Comparison of ENCODE assay signal across 17 cellular contexts in genomic region chr19:47437500-47437899, GRCh38. TPM values are rescaled to one million over a fixed set of nuclear protein-coding genes. Genes with fewer than 3 reads are reported as not detected.
DNase-seq lines count a peak whose midpoint lies in the region; ATAC-seq, FAIRE-seq and TF ChIP-seq lines count a peak whose summit lies in the region.
"Had no signal": no experiment of that assay in that cellular context is flagged by ENCODE, and none has a peak within 500 bp of the region (broad histone marks: within the 10 kb centered on the region; RNA-seq: fewer than 3 reads in every experiment).

No MANE protein-coding gene starts in this region.

- H3K9me3 ChIP-seq in K562 (replicated peaks; ENCODE audit: control insufficient read depth, insufficient read depth, low read depth, low read length): no peaks in the 10 kb centered on the region

- POLR2A ChIA-PET in K562 (lab: Yijun Ruan, JAX): interaction anchor here (0.8 to 0.9 kb wide), 2 partner anchors 9 kb away, joined by 3 to 4 read pairs; no protein-coding TSS in a partner anchor

- no peak for TF ChIP-seq EP300 in K562 (IDR thresholded peaks at IDR 0.05; ENCODE audit: low read length)

- TF ChIP-seq POLR2A in NB4 (IDR thresholded peaks at IDR 0.05; ENCODE audit: extremely low read depth, insufficient read length) (no peak), K562 (conservative IDR thresholded peaks at IDR 0.05) (no peak)

- no peak for ATAC-seq in K562
- no peak for ATAC-seq in HG02571 (IDR thresholded peaks at IDR 0.05; ENCODE audit: unreplicated experiment)

- no peaks in the 10 kb centered on the region for H3K79me2 ChIP-seq in K562 (ENCODE audit: control insufficient read depth, insufficient read depth, low read length)

- no peak for FAIRE-seq in K562 (lab: Jason Lieb, UNC)
- FAIRE-seq: A204.1 had no signal

- DNase-seq in Caki2 (ENCODE audit: low read depth) (peak; percentile 35), NB4 (ENCODE audit: low read depth) (peak; percentile 62), K562 (ENCODE audit: extremely low read depth in 1 of 4, low spot score in 3 of 4) (no peak), myocyte (ENCODE audit: low read depth) (peak; percentile 22), GM19238 (ENCODE audit: insufficient read length, low spot score) (no peak), NCI-H1694 (lab: John Stamatoyannopoulos, UW) (no peak)
- no peak for DNase-seq in effector CD4-positive, alpha-beta T cell
- DNase-seq: H7, IMR-90, NCI-H1417 treated with DMSO at 0.1 percent for 48 hours, NCI-H2029, NCI-H2171, NCI-H446 treated with DMSO at 0.1 percent for 48 hours, NCI-H748 treated with DMSO at 0.1 percent for 48 hours, PC-3 had no signal

- no peak overlapping the region for H3K4me2 ChIP-seq in K562 (ENCODE audit: insufficient read depth, low read length)

- H3K9ac ChIP-seq in K562 (ENCODE audit: insufficient read depth in 1 of 2, low read depth in 2 of 2, low read length in 2 of 2): no peak overlapping the region

- no TSS peak for BruUV-seq in K562 (replicated peaks; lab: Mats Ljungman, UMichigan)

- no peaks in the 10 kb centered on the region for H3K36me3 ChIP-seq in K562 (ENCODE audit: control insufficient read depth, insufficient read depth, low read length)

- WGBS in K562 (ENCODE audit: insufficient coverage, low coverage, missing lambda C conversion rate): 4% methylated on average over 12 of the region's 12 CpGs

- no peak overlapping the region for H2AFZ ChIP-seq in K562 (ENCODE audit: low read depth, low read length)

- H3K27me3 ChIP-seq in K562 (ENCODE audit: control insufficient read depth in 2 of 2, insufficient read depth in 2 of 2, low read length in 2 of 2): peaks cover 3 to 10% of the 10 kb centered on the region in 2 experiments; a peak in 1 of 5 replicates

- intact Hi-C loops in K562 (cut with micrococcal nuclease): loop anchor here (5.0 kb wide), 2 partner anchors 45 to 80 kb away; partner anchors contain the start of genes KPTN and NAPA

- peaks cover 19% of the 10 kb centered on the region; the same call in 1 of the 2 replicates for H4K20me1 ChIP-seq in K562 (replicated peaks; ENCODE audit: control insufficient read depth, insufficient read depth, low read length)

- peaks cover 3% of the 10 kb centered on the region for H3K9me1 ChIP-seq in K562 (ENCODE audit: control insufficient read depth, insufficient read depth, low read length)

- no peak overlapping the region for H3K27ac ChIP-seq in K562 (ENCODE audit: extremely low read depth, low read depth, low read length)

- TF ChIP-seq CTCF in NB4 (IDR thresholded peaks at IDR 0.05; ENCODE audit: low read depth, low read length): no peak
- TF ChIP-seq CTCF in K562 (IDR thresholded peaks at IDR 0.05 in 2 of 3, conservative IDR thresholded peaks at IDR 0.05 in 1 of 3; ENCODE audit: insufficient read depth in 2 of 3, low read depth in 1 of 3, low read length in 3 of 3): no peak

- in situ Hi-C loops in Caki2 (cut with HindIII; ENCODE audit: low pct_unique_long_range_greater_than_20kb, low sequenced_read_pairs) (no loop called here), K562 (cut with MboI) (loop anchor here (5.0 kb wide), 1 partner anchor 260 kb away; no protein-coding TSS in a partner anchor)

- H3K4me3 ChIP-seq in NB4 (ENCODE audit: low read depth, low read length): no peak overlapping the region
- no peak overlapping the region for H3K4me3 ChIP-seq in K562

- no peaks in the 10 kb centered on the region; a peak in 1 of 5 replicates for H3K4me1 ChIP-seq in K562 (replicated peaks in 1 of 2; ENCODE audit: control insufficient read depth in 2 of 2, insufficient read depth in 2 of 2, low read length in 2 of 2)

- TF ChIP-seq RAD21 in K562 (CRISPR knock-in tag; conservative IDR thresholded peaks at IDR 0.05 in 1 of 2, IDR thresholded peaks at IDR 0.05 in 1 of 2): no peak

- CTCF ChIA-PET in K562 (lab: Yijun Ruan, JAX; ENCODE audit: low intra/inter-chr PET ratio): interaction anchor here (0.7 to 4.6 kb wide), 4 partner anchors 45 to 351 kb away, joined by 3 to 79 read pairs (median 16); no protein-coding TSS in a partner anchor

TF ChIP-seq in K562, 482 proteins besides CTCF, POLR2A, EP300 and RAD21 (continues in another document):
- TF ChIP-seq RNF2 (IDR thresholded peaks at IDR 0.05): no peak

RNA-seq across cellular contexts. Expression of gene MEIS3, which starts 18.2 kb away (rescaled TPM):
- 41.7 and 44.4 TPM in 2 replicates for total RNA-seq in Caki2 (2014; rRNA removed; shearing (Covaris generic); ENCODE audit: low replicate concordance)
- total RNA-seq in K562 (2011; cell fraction: chromatin; rRNA removed; ENCODE audit: low replicate concordance): 4.0 and 10.9 TPM in 2 replicates
- 3.2 and 4.7 TPM in 2 replicates for total RNA-seq in K562 (2011; cell fraction: nucleolus; rRNA removed)
- total RNA-seq in K562 (2011; cell fraction: nucleoplasm; rRNA removed): 5.1 and 13.7 TPM in 2 replicates
- total RNA-seq in K562 (2014; rRNA removed) (0.18 and 0.33 TPM in 2 replicates), K562 (2014; rRNA removed; fragmentation: Illumina TruSeq; extraction: Trizol) (0.32 and 0.36 TPM in 2 replicates), K562 (2015; rRNA removed; fragmentation: Illumina TruSeq; extraction: Trizol) (0.11 and 0.19 TPM in 2 replicates), K562 (2021) (0.67 and 0.71 TPM in 2 replicates), myocyte (4.4 and 4.9 TPM in 2 replicates)
- polyA plus RNA-seq in K562 (2011; rRNA removed) (0.21 and 0.80 TPM in 2 replicates), K562 (2014; fragmentation: Illumina TruSeq; extraction: Trizol) (0.28 and 0.46 TPM in 2 replicates), K562 (2014; fragmentation: Nextera tagmentation; extraction: Ambion mirVana) (under 1 TPM in 1 of 2 experiments, not detected in 1; 0.06 TPM), K562 (2014; rRNA removed) (0.74 and 0.80 TPM in 2 replicates)
- polyA plus RNA-seq in K562 (2011; cell fraction: cytosol; rRNA removed): 0.63 and 1.7 TPM in 2 replicates
- 1.5 and 2.5 TPM in 2 replicates for polyA plus RNA-seq in K562 (2011; cell fraction: nucleus; rRNA removed)
- 0.57 and 2.9 TPM in 2 replicates for polyA plus RNA-seq in K562 (2012)
- 0.60 and 0.66 TPM in 2 replicates for polyA minus RNA-seq in K562 (2011; rRNA and poly(A)+ RNA removed)
- 1.0 and 1.5 TPM in 2 replicates for polyA minus RNA-seq in K562 (2011; cell fraction: cytosol; rRNA and poly(A)+ RNA removed)
- polyA minus RNA-seq in K562 (2011; cell fraction: nucleus; rRNA and poly(A)+ RNA removed): 0.94 and 2.4 TPM in 2 replicates
- 22.1 TPM for polyA plus RNA-seq in myocyte (2012)

RNA-seq across cellular contexts. Expression of gene SLC8A2, which starts 34.2 kb away (rescaled TPM):
- not detected in 2 replicates for total RNA-seq in Caki2 (2014; rRNA removed; shearing (Covaris generic); ENCODE audit: low replicate concordance)
- 1.0 and 3.4 TPM in 2 replicates for total RNA-seq in K562 (2011; cell fraction: chromatin; rRNA removed; ENCODE audit: low replicate concordance)
- 1.2 and 2.0 TPM in 2 replicates for total RNA-seq in K562 (2011; cell fraction: nucleolus; rRNA removed)
- 1.0 and 1.5 TPM in 2 replicates for total RNA-seq in K562 (2011; cell fraction: nucleoplasm; rRNA removed)
- total RNA-seq in K562 (2014; rRNA removed) (0.64 and 0.86 TPM in 2 replicates), K562 (2014; rRNA removed; fragmentation: Illumina TruSeq; extraction: Trizol) (0.10 and 0.15 TPM in 2 replicates), K562 (2015; rRNA removed; fragmentation: Illumina TruSeq; extraction: Trizol) (0.30 TPM in 1 of 2 replicates, not detected in the other), K562 (2021) (0.60 and 0.66 TPM in 2 replicates), myocyte (not detected in 2 replicates)
- polyA plus RNA-seq in K562 (2011; rRNA removed) (0.09 and 0.17 TPM in 2 replicates), K562 (2014; fragmentation: Illumina TruSeq; extraction: Trizol) (0.07 and 0.43 TPM in 2 replicates), K562 (2014; fragmentation: Nextera tagmentation; extraction: Ambion mirVana) (not detected), K562 (2014; rRNA removed) (0.18 and 0.32 TPM in 2 replicates)
- polyA plus RNA-seq in K562 (2011; cell fraction: cytosol; rRNA removed): 0.21 and 1.7 TPM in 2 replicates
- 0.48 and 1.0 TPM in 2 replicates for polyA plus RNA-seq in K562 (2011; cell fraction: nucleus; rRNA removed)
- 0.61 and 0.62 TPM in 2 replicates for polyA plus RNA-seq in K562 (2012)
- 0.42 and 0.49 TPM in 2 replicates for polyA minus RNA-seq in K562 (2011; rRNA and poly(A)+ RNA removed)
- not detected in 2 replicates for polyA minus RNA-seq in K562 (2011; cell fraction: cytosol; rRNA and poly(A)+ RNA removed)
- 0.27 and 0.56 TPM in 2 replicates for polyA minus RNA-seq in K562 (2011; cell fraction: nucleus; rRNA and poly(A)+ RNA removed)
- 0.08 TPM for polyA plus RNA-seq in myocyte (2012)
- total RNA-seq: IMR-90 had no signal

RNA-seq across cellular contexts. Expression of gene KPTN, which starts 46.5 kb away (rescaled TPM):
- 4.7 and 4.8 TPM in 2 replicates for total RNA-seq in Caki2 (2014; rRNA removed; shearing (Covaris generic); ENCODE audit: low replicate concordance)
- 6.2 and 16.4 TPM in 2 replicates for total RNA-seq in K562 (2011; cell fraction: chromatin; rRNA removed; ENCODE audit: low replicate concordance)
- 13.6 and 14.7 TPM in 2 replicates for total RNA-seq in K562 (2011; cell fraction: nucleolus; rRNA removed)
- 7.3 and 7.6 TPM in 2 replicates for total RNA-seq in K562 (2011; cell fraction: nucleoplasm; rRNA removed)
- 8.5 and 11.9 TPM in 2 replicates for total RNA-seq in K562 (2014; rRNA removed)
- 4.9 and 6.4 TPM in 2 replicates for total RNA-seq in K562 (2014; rRNA removed; fragmentation: Illumina TruSeq; extraction: Trizol)
- total RNA-seq in K562 (2015; rRNA removed; fragmentation: Illumina TruSeq; extraction: Trizol): 7.8 and 8.0 TPM in 2 replicates
- total RNA-seq in K562 (2021): 14.3 and 16.3 TPM in 2 replicates
- 10.0 and 10.5 TPM in 2 replicates for polyA plus RNA-seq in K562 (2011; rRNA removed)
- polyA plus RNA-seq in K562 (2011; cell fraction: cytosol; rRNA removed): 9.7 and 17.1 TPM in 2 replicates
- 28.4 and 49.7 TPM in 2 replicates for polyA plus RNA-seq in K562 (2011; cell fraction: nucleus; rRNA removed)
- 11.8 and 12.7 TPM in 2 replicates for polyA plus RNA-seq in K562 (2012)
- 12.3 and 18.2 TPM in 2 replicates for polyA plus RNA-seq in K562 (2014; fragmentation: Illumina TruSeq; extraction: Trizol)
- 1 to 10 TPM in 1 of 2 experiments, under 1 TPM in 1; 0.56 to 2.7 TPM for polyA plus RNA-seq in K562 (2014; fragmentation: Nextera tagmentation; extraction: Ambion mirVana)
- 16.2 and 18.6 TPM in 2 replicates for polyA plus RNA-seq in K562 (2014; rRNA removed)
- 2.6 and 4.0 TPM in 2 replicates for polyA minus RNA-seq in K562 (2011; rRNA and poly(A)+ RNA removed)
- polyA minus RNA-seq in K562 (2011; cell fraction: cytosol; rRNA and poly(A)+ RNA removed): 2.9 and 5.1 TPM in 2 replicates
- 2.8 TPM in 2 replicates for polyA minus RNA-seq in K562 (2011; cell fraction: nucleus; rRNA and poly(A)+ RNA removed)
- total RNA-seq in myocyte: 5.7 and 12.5 TPM in 2 replicates
- 12.6 TPM for polyA plus RNA-seq in myocyte (2012)

Comparison
In these comparisons a context has a peak if more than half of its experiments do, and no peak if none do; other contexts are left out.
1. DNase-seq: peak in Caki2 (single experiment), NB4 (single experiment) and myocyte (single experiment); none in K562 (0 of 4), GM19238 (single experiment), NCI-H1694 (single experiment) and effector CD4-positive, alpha-beta T cell (single experiment).